ENCODE assay signal across 26 cellular contexts in genomic region chr13:112525306-112525945, GRCh38.
DNase-seq lines count a peak whose midpoint lies in the region; ATAC-seq, FAIRE-seq and TF ChIP-seq lines count a peak whose summit lies in the region.
"Had no signal": no experiment of that assay in that cellular context is flagged by ENCODE, and none has a peak within 500 bp of the region (broad histone marks: within the 10 kb centered on the region; RNA-seq: fewer than 3 reads in every experiment).

No MANE protein-coding gene starts in this region.

- H3K36me3 ChIP-seq in K562 (ENCODE audit: control insufficient read depth, insufficient read depth, low read length) = peaks cover 42% of the 10 kb centered on the region

- no TSS peak for BruUV-seq in K562 (replicated peaks; lab: Mats Ljungman, UMichigan)

- intact Hi-C loops in K562 (cut with micrococcal nuclease) = no loop called here

- no peaks in the 10 kb centered on the region for H3K9me3 ChIP-seq in K562 (replicated peaks; ENCODE audit: control insufficient read depth, insufficient read depth, low read depth, low read length)

- H3K27ac ChIP-seq in K562 (ENCODE audit: extremely low read depth, low read depth, low read length) = no peak overlapping the region
- H3K27ac ChIP-seq: 22Rv1, C4-2B had no signal

- no peak for FAIRE-seq in K562 (lab: Jason Lieb, UNC)
- FAIRE-seq: GM12878, H1, HepG2 had no signal

- H3K4me1 ChIP-seq in K562 (replicated peaks in 1 of 2; ENCODE audit: control insufficient read depth in 2 of 2, insufficient read depth in 2 of 2, low read length in 2 of 2) = no peaks in the 10 kb centered on the region

- 90% methylated on average over 7 of the region's 7 CpGs for WGBS in K562 (ENCODE audit: insufficient coverage, low coverage, missing lambda C conversion rate)

- DNase-seq in DMS153 (lab: John Stamatoyannopoulos, UW) (peak; percentile 16), DMS153 treated with DMSO at 0.1 percent for 48 hours (lab: John Stamatoyannopoulos, UW; ENCODE audit: unreplicated experiment) (no peak), HFFc6 (peak; percentile 10), K562 (ENCODE audit: extremely low read depth in 1 of 4, low spot score in 3 of 4) (no peak), lung microvascular endothelial cell (ENCODE audit: low read depth in 2 of 2) (peak; percentile 64 to 65), T-helper 1 cell (no peak), GM03348 (ENCODE audit: low spot score) (no peak), NCI-H128 (lab: John Stamatoyannopoulos, UW; ENCODE audit: unreplicated experiment) (no peak)
- DNase-seq: AML-193; Calu3; CD8-positive, alpha-beta memory T cell; DMS53; KG1; NCI-H1092 treated with DMSO at 0.1 percent for 48 hours; NCI-H146; NCI-H2029; NCI-H2171 treated with DMSO at 0.1 percent for 48 hours; NCI-H524 treated with DMSO at 0.1 percent for 48 hours; OCI-M1; Right ventricle myocardium superior; T-helper 17 cell had no signal

- H3K27me3 ChIP-seq in K562 (ENCODE audit: control insufficient read depth in 2 of 2, insufficient read depth in 2 of 2, low read length in 2 of 2) = no peaks in the 10 kb centered on the region; a peak in 1 of 5 replicates

- H3K27ac Mint-ChIP-seq in HFFc6 = no peak overlapping the region
- H3K27ac Mint-ChIP-seq: CD8-positive, alpha-beta memory T cell; T-helper 17 cell had no signal

- H3K36me3 Mint-ChIP-seq in HFFc6 (ENCODE audit: low read depth) = peaks cover 12% of the 10 kb centered on the region

- POLR2A ChIA-PET in K562 (lab: Yijun Ruan, JAX) = no interaction called here

- no peak overlapping the region for H3K4me3 Mint-ChIP-seq in HFFc6
- H3K4me3 Mint-ChIP-seq: CD8-positive, alpha-beta memory T cell; T-helper 17 cell had no signal

- H3K9ac ChIP-seq in K562 (ENCODE audit: insufficient read depth in 1 of 2, low read depth in 2 of 2, low read length in 2 of 2) = no peak overlapping the region

- no peaks in the 10 kb centered on the region for H3K9me3 Mint-ChIP-seq in HFFc6
- H3K9me3 Mint-ChIP-seq: CD8-positive, alpha-beta memory T cell had no signal

- TF ChIP-seq CTCF in HFFc6 (IDR thresholded peaks at IDR 0.05) = no peak
- TF ChIP-seq CTCF in K562 (IDR thresholded peaks at IDR 0.05 in 2 of 3, conservative IDR thresholded peaks at IDR 0.05 in 1 of 3; ENCODE audit: insufficient read depth in 2 of 3, low read depth in 1 of 3, low read length in 3 of 3) = no peak

- H3K4me3 ChIP-seq in K562 = no peak overlapping the region
- H3K4me3 ChIP-seq: GM12878 had no signal

- TF ChIP-seq EP300 in K562 (IDR thresholded peaks at IDR 0.05; ENCODE audit: low read length) = no peak

- no peak for TF ChIP-seq RAD21 in K562 (CRISPR knock-in tag; conservative IDR thresholded peaks at IDR 0.05 in 1 of 2, IDR thresholded peaks at IDR 0.05 in 1 of 2)

- in situ Hi-C loops in K562 (cut with MboI) = no loop called here

- H3K4me1 Mint-ChIP-seq in HFFc6 (ENCODE audit: low read depth) = peaks cover 11% of the 10 kb centered on the region
- H3K4me1 Mint-ChIP-seq: CD8-positive, alpha-beta memory T cell; T-helper 17 cell had no signal

- H4K20me1 ChIP-seq in K562 (replicated peaks; ENCODE audit: control insufficient read depth, insufficient read depth, low read length) = no peaks in the 10 kb centered on the region; the same call in 1 of the 2 replicates

- no peak overlapping the region for H2AFZ ChIP-seq in K562 (ENCODE audit: low read depth, low read length)

- no peaks in the 10 kb centered on the region for H3K9me1 ChIP-seq in K562 (ENCODE audit: control insufficient read depth, insufficient read depth, low read length)

- no peaks in the 10 kb centered on the region for H3K79me2 ChIP-seq in K562 (ENCODE audit: control insufficient read depth, insufficient read depth, low read length)

- H3K4me2 ChIP-seq in K562 (ENCODE audit: insufficient read depth, low read length) = no peak overlapping the region

- TF ChIP-seq POLR2A in K562 (conservative IDR thresholded peaks at IDR 0.05) = no peak

- ATAC-seq in K562 = no peak
- ATAC-seq: GM12878, HepG2, T-helper 17 cell had no signal

- CTCF ChIA-PET in K562 (lab: Yijun Ruan, JAX; ENCODE audit: low intra/inter-chr PET ratio) = no interaction called here

- H3K27me3 Mint-ChIP-seq in HFFc6 (ENCODE audit: insufficient read depth) = no peaks in the 10 kb centered on the region
- H3K27me3 Mint-ChIP-seq: CD8-positive, alpha-beta memory T cell; T-helper 17 cell had no signal

TF ChIP-seq in K562, 482 proteins besides CTCF, POLR2A, EP300 and RAD21:
- TF ChIP-seq, protein P1, sequence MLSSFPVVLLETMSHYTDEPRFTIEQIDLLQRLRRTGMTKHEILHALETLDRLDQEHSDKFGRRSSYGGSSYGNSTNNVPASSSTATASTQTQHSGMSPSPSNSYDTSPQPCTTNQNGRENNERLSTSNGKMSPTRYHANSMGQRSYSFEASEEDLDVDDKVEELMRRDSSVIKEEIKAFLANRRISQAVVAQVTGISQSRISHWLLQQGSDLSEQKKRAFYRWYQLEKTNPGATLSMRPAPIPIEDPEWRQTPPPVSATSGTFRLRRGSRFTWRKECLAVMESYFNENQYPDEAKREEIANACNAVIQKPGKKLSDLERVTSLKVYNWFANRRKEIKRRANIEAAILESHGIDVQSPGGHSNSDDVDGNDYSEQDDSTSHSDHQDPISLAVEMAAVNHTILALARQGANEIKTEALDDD (IDR thresholded peaks at IDR 0.05) = no peak
- TF ChIP-seq NFIC (IDR thresholded peaks at IDR 0.05) = peak; percentile 37; the same call in 1 of the 2 replicates

Comparison
In these comparisons a context has a peak if more than half of its experiments do, and no peak if none do; other contexts are left out.
1. DNase-seq: peak in DMS153 (single experiment), HFFc6 (single experiment) and lung microvascular endothelial cell (2 of 2); none in DMS153 treated with DMSO at 0.1 percent for 48 hours (single experiment), K562 (0 of 4), T-helper 1 cell (0 of 5), GM03348 (single experiment) and NCI-H128 (single experiment).